In the genomic region with DNA sequence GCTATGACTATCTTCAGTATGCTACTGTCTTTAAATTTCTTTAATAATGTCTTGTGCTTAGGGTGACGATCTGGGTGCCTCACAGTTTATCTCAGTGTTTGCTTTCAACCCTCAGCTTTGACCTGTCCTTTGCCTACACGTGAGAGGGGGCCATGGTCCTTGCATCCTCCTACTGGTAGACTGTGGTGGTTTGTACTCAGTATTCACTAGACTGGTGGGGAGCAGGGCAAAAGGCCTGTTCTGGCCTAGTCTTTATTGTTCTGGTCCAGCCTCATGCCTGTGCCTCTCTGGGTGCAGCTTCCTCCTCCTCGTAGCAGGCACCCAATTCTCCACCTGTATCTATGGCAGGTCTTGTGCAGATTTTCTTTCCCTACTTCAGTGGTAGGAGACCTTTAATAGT, we compare ENCODE assay signal across 27 cellular contexts.
"Had no signal": no experiment of that assay in that cellular context is flagged by ENCODE, and none has a peak within 500 bp of the region (broad histone marks: within the 10 kb centered on the region; RNA-seq: fewer than 3 reads in every experiment).

No MANE protein-coding gene starts in this region.

- ATAC-seq: activated naive CD4-positive, alpha-beta T cell treated with anti-CD3 and anti-CD28 coated beads, Interleukin-2, amount 50 U/mL, for 72 hours; activated naive CD8-positive, alpha-beta T cell treated with anti-CD3 and anti-CD28 coated beads, Interleukin-2, amount 50 U/mL, for 24 hours; activated T-cell treated with anti-CD3 and anti-CD28 coated beads, Interleukin-2, amount 50 U/mL, for 4 hours; PC-3 had no signal

- H3K9me3 ChIP-seq: SJSA1 had no signal

- H3K27ac ChIP-seq: SJSA1 had no signal

- H3K4me3 Mint-ChIP-seq: activated CD4-positive, alpha-beta memory T cell treated with anti-CD3 and anti-CD28 coated beads for 36 hours; activated CD4-positive, alpha-beta T cell treated with anti-CD3 and anti-CD28 coated beads, Interleukin-2, amount 10 ng/mL, durations not matched to agents 7 days and 5 days; activated naive CD8-positive, alpha-beta T cell treated with anti-CD3 and anti-CD28 coated beads, Interleukin-2, amount 50 U/mL, for 24 hours; activated T-cell treated with anti-CD3 and anti-CD28 coated beads, Interleukin-2, amount 50 U/mL, for 4 hours; brain; central memory CD8-positive, alpha-beta T cell; T-helper 1 cell treated with Interleukin-12 subunit alpha and Interleukin-12 subunit beta and Interleukin-4 antibody, amounts not matched to agents 30 μg/mL and 1 μg/mL, for 36 hours had no signal

- H3K36me3 Mint-ChIP-seq: activated CD4-positive, alpha-beta memory T cell treated with anti-CD3 and anti-CD28 coated beads for 36 hours; activated naive CD4-positive, alpha-beta T cell treated with anti-CD3 and anti-CD28 coated beads, Interleukin-2, amount 50 U/mL, for 72 hours; brain had no signal

- H3K4me3 ChIP-seq: SJSA1 had no signal

- H3K27me3 Mint-ChIP-seq: activated CD4-positive, alpha-beta memory T cell treated with anti-CD3 and anti-CD28 coated beads for 36 hours; activated CD4-positive, alpha-beta T cell treated with anti-CD3 and anti-CD28 coated beads, Interleukin-2, amount 10 ng/mL, durations not matched to agents 7 days and 5 days; activated naive CD8-positive, alpha-beta T cell treated with anti-CD3 and anti-CD28 coated beads, Interleukin-2, amount 50 U/mL, for 24 hours; brain; central memory CD8-positive, alpha-beta T cell had no signal

- H3K27me3 ChIP-seq: SJSA1 had no signal

- H3K36me3 ChIP-seq: SJSA1 had no signal

- H3K4me1 Mint-ChIP-seq: activated CD4-positive, alpha-beta T cell treated with anti-CD3 and anti-CD28 coated beads, Interleukin-2, amount 10 ng/mL, durations not matched to agents 7 days and 5 days; activated naive CD8-positive, alpha-beta T cell treated with anti-CD3 and anti-CD28 coated beads, Interleukin-2, amount 50 U/mL, for 24 hours; brain; central memory CD8-positive, alpha-beta T cell had no signal

- H3K4me1 ChIP-seq: SJSA1 had no signal

- H3K27ac Mint-ChIP-seq: activated CD4-positive, alpha-beta memory T cell treated with anti-CD3 and anti-CD28 coated beads for 36 hours; activated CD4-positive, alpha-beta T cell treated with anti-CD3 and anti-CD28 coated beads, Interleukin-2, amount 10 ng/mL, durations not matched to agents 7 days and 5 days; activated naive CD4-positive, alpha-beta T cell treated with anti-CD3 and anti-CD28 coated beads, Interleukin-2, amount 50 U/mL, for 72 hours; activated naive CD8-positive, alpha-beta T cell treated with anti-CD3 and anti-CD28 coated beads, Interleukin-2, amount 50 U/mL, for 24 hours; brain; T-helper 1 cell treated with Interleukin-12 subunit alpha and Interleukin-12 subunit beta and Interleukin-4 antibody, amounts not matched to agents 30 μg/mL and 1 μg/mL, for 36 hours had no signal

- DNase-seq: activated CD4-positive, alpha-beta memory T cell treated with anti-CD3 and anti-CD28 coated beads for 36 hours; activated CD4-positive, alpha-beta T cell treated with anti-CD3 and anti-CD28 coated beads, Interleukin-2, amount 10 ng/mL, durations not matched to agents 7 days and 5 days; activated CD4-positive, CD25-positive, alpha-beta regulatory T cell treated with anti-CD3 and anti-CD28 coated beads, Interleukin-2, amount 50 U/mL, for 72 hours; activated CD8-positive, alpha-beta memory T cell treated with anti-CD3 and anti-CD28 coated beads for 24 hours; activated effector memory CD4-positive, alpha-beta T cell treated with anti-CD3 and anti-CD28 coated beads, Interleukin-2, amount 50 U/mL, for 16 hours; activated naive CD4-positive, alpha-beta T cell treated with Interleukin-2 at 50 U/mL for 16 hours; activated naive CD8-positive, alpha-beta T cell treated with anti-CD3 and anti-CD28 coated beads, Interleukin-2, amount 50 U/mL, for 24 hours; activated T-cell treated with anti-CD3 and anti-CD28 coated beads, Interleukin-2, amount 50 U/mL, for 4 hours; amniotic stem cell; Karpas-422; MM.1S; NCI-H1105 treated with DMSO at 0.1 percent for 48 hours; NCI-H1436 treated with DMSO at 0.1 percent for 48 hours; NCI-H187 treated with DMSO at 0.1 percent for 48 hours; NCI-H2081 treated with DMSO at 0.1 percent for 48 hours; NCI-H2171; NCI-H2227 treated with DMSO at 0.1 percent for 48 hours; NCI-H526; PC-3; SHP77 had no signal

- H3K9me3 Mint-ChIP-seq: activated CD4-positive, alpha-beta memory T cell treated with anti-CD3 and anti-CD28 coated beads for 36 hours; activated CD4-positive, alpha-beta T cell treated with anti-CD3 and anti-CD28 coated beads, Interleukin-2, amount 10 ng/mL, durations not matched to agents 7 days and 5 days; activated naive CD4-positive, alpha-beta T cell treated with anti-CD3 and anti-CD28 coated beads, Interleukin-2, amount 50 U/mL, for 72 hours; activated naive CD8-positive, alpha-beta T cell treated with anti-CD3 and anti-CD28 coated beads, Interleukin-2, amount 50 U/mL, for 24 hours; activated T-cell treated with anti-CD3 and anti-CD28 coated beads, Interleukin-2, amount 50 U/mL, for 4 hours; brain; T-helper 1 cell treated with Interleukin-12 subunit alpha and Interleukin-12 subunit beta and Interleukin-4 antibody, amounts not matched to agents 30 μg/mL and 1 μg/mL, for 36 hours had no signal

- FAIRE-seq: astrocyte, RCC 7860 had no signal
